Comparison of ENCODE assay signal across 15 cellular contexts in genomic region chr11:65538915-65539374, GRCh38. TPM values are rescaled to one million over a fixed set of nuclear protein-coding genes. Genes with fewer than 3 reads are reported as not detected.
DNase-seq lines count a peak whose midpoint lies in the region; ATAC-seq, FAIRE-seq and TF ChIP-seq lines count a peak whose summit lies in the region.
"Had no signal": no experiment of that assay in that cellular context is flagged by ENCODE, and none has a peak within 500 bp of the region (broad histone marks: within the 10 kb centered on the region; RNA-seq: fewer than 3 reads in every experiment).

No MANE protein-coding gene starts in this region.

- no peak overlapping the region for H2BK5ac ChIP-seq in H1 (ENCODE audit: low read depth, low read length)

- H3K4me3 ChIP-seq in right atrium auricular region: no peak overlapping the region
- peak overlapping the region; percentile 16 to 68 (median 40); a peak in 7 of 8 replicates for H3K4me3 ChIP-seq in H1 (ENCODE audit: extremely low read depth in 1 of 4, insufficient read depth in 2 of 4, low read depth in 3 of 4, low read length in 4 of 4)
- no peak overlapping the region for H3K4me3 ChIP-seq in vagina
- H3K4me3 ChIP-seq in lower leg skin (ENCODE audit: low read depth, poor library complexity, severe bottlenecking): no peak overlapping the region
- no peak overlapping the region for H3K4me3 ChIP-seq in MG63

- H3K56ac ChIP-seq in H1 (replicated peaks; ENCODE audit: insufficient read length, low read depth, low read length): no peak overlapping the region

- FAIRE-seq in H1 (lab: Jason Lieb, UNC): no peak
- FAIRE-seq: D721Med, HTR-8/SVneo had no signal

- H3K23me2 ChIP-seq in H1 (ENCODE audit: low read depth, low read length): peaks cover 17% of the 10 kb centered on the region

- DNase-seq in left ventricle myocardium superior (peak; percentile 30), right atrium auricular region (ENCODE audit: low spot score) (no peak), H1 (ENCODE audit: low read depth in 1 of 2, low spot score in 2 of 2) (peak in 1 of 2 experiments; percentile 71), left kidney (ENCODE audit: low read depth, low spot score) (peak; percentile 64), vagina (ENCODE audit: extremely low spot score in 2 of 2) (no peak), AML-193 (lab: John Stamatoyannopoulos, UW) (no peak), lower leg skin (ENCODE audit: low spot score in 2 of 2) (no peak), MG63 (no peak)
- DNase-seq: activated CD4-positive, CD25-positive, alpha-beta regulatory T cell treated with anti-CD3 and anti-CD28 coated beads, Interleukin-2, amount 50 U/mL, for 72 hours; activated T-cell treated with anti-CD3 and anti-CD28 coated beads for 4 hours; NCI-H1048; NCI-H2227 treated with DMSO at 0.1 percent for 48 hours had no signal

- H3K4me1 ChIP-seq in right atrium auricular region (peaks cover 0 to 23% of the 10 kb centered on the region in 2 donors), H1 (replicated peaks in 1 of 4; ENCODE audit: control insufficient read depth in 3 of 4, insufficient read depth in 4 of 4, low read length in 3 of 4) (peaks cover 0 to 9% (median 1%) of the 10 kb centered on the region in 4 experiments; a peak in 5 of 7 replicates), vagina (peaks cover 28% of the 10 kb centered on the region)

- H4K8ac ChIP-seq in H1 (ENCODE audit: extremely low read depth, insufficient read depth, low read length): peak overlapping the region; percentile 62

- H3K23ac ChIP-seq in H1 (ENCODE audit: insufficient read length): no peak overlapping the region

- POLR2A ChIA-PET in H1 (lab: Charles Lee; ENCODE audit: partially characterized antibody): interaction anchor here (0.8 to 5.2 kb wide), 10 partner anchors 12 to 119 kb away, joined by 3 to 62 read pairs (median 7); partner anchors contain the start of genes FAM89B, SCYL1 and SIPA1

- no peak for TF ChIP-seq EP300 in H1 (IDR thresholded peaks at IDR 0.05; ENCODE audit: borderline replicate concordance in 1 of 2, low read depth in 2 of 2, low read length in 2 of 2)

- no peak overlapping the region for H3K27ac ChIP-seq in right atrium auricular region
- H3K27ac ChIP-seq in H1 (ENCODE audit: low read depth, low read length): no peak overlapping the region
- H3K27ac ChIP-seq in vagina: peak overlapping the region; percentile 98

- H4K20me1 ChIP-seq in H1 (replicated peaks in 1 of 2; ENCODE audit: control insufficient read depth in 1 of 2, insufficient read depth in 2 of 2, low read length in 2 of 2): peaks cover 3 to 14% of the 10 kb centered on the region in 2 experiments

- no peak; a peak in 1 of 4 replicates for TF ChIP-seq RAD21 in H1 (IDR thresholded peaks at IDR 0.05 in 1 of 2, conservative IDR thresholded peaks at IDR 0.05 in 1 of 2; ENCODE audit: low read depth in 2 of 2, low read length in 2 of 2)

- no peak overlapping the region for H2BK20ac ChIP-seq in H1 (ENCODE audit: low read length)

- H3K14ac ChIP-seq in H1 (ENCODE audit: insufficient read length): no peak overlapping the region

- H2AFZ ChIP-seq in H1 (ENCODE audit: low read length): no peak overlapping the region

- H4K5ac ChIP-seq in H1 (ENCODE audit: insufficient read length, low read depth, low read length): no peak overlapping the region

- H3K36me3 ChIP-seq in right atrium auricular region (peaks cover 35% of the 10 kb centered on the region), H1 (ENCODE audit: control insufficient read depth in 2 of 4, insufficient read depth in 4 of 4, low read length in 3 of 4) (peaks cover 0 to 6% (median 2%) of the 10 kb centered on the region in 4 experiments; a peak in 3 of 8 replicates), vagina (peaks cover 0 to 12% of the 10 kb centered on the region in 2 donors), MG63 (peaks cover 33% of the 10 kb centered on the region)

- TF ChIP-seq POLR2A in H1 (IDR thresholded peaks at IDR 0.05; ENCODE audit: control extremely low read depth in 1 of 2, low read depth in 2 of 2, low read length in 2 of 2): no peak
- no peak for TF ChIP-seq POLR2A in vagina (IDR thresholded peaks at IDR 0.05)
- TF ChIP-seq POLR2A in lower leg skin (IDR thresholded peaks at IDR 0.05): no peak

- no peak overlapping the region for H4K91ac ChIP-seq in H1 (replicated peaks; ENCODE audit: insufficient read length, low read length)

- WGBS in H1 (ENCODE audit: extremely low coverage in 1 of 2, insufficient coverage in 1 of 2, insufficient read length in 1 of 2, insufficient replicate concordance in 2 of 2, low coverage in 1 of 2, low lambda C conversion rate in 2 of 2, missing lambda C conversion rate in 1 of 2), 2 experiments: 13% methylated on average over 12 of the region's 56 CpGs; no CpG with 5 or more reads in 1 of the 2 experiments
- 65 to 71% methylated on average over 30 to 36 of the region's 56 CpGs for WGBS in lower leg skin, 2 donors

- intact Hi-C loops in left ventricle myocardium superior (cut with micrococcal nuclease) (no loop called here), vagina (cut with DNase I) (no loop called here), lower leg skin (cut with DNase I; ENCODE audit: low total_unique reads) (no loop called here)

- no peak overlapping the region for H2BK15ac ChIP-seq in H1 (ENCODE audit: low read length)

- H3K4ac ChIP-seq in H1 (replicated peaks; ENCODE audit: insufficient read length, low read depth, low read length): no peak overlapping the region

- ATAC-seq in left ventricle myocardium superior: no peak

- H2BK120ac ChIP-seq in H1 (replicated peaks; ENCODE audit: low read depth, low read length): no peak overlapping the region

- no peaks in the 10 kb centered on the region for H3K79me2 ChIP-seq in H1 (ENCODE audit: control insufficient read depth in 1 of 2, insufficient read depth in 2 of 2, low read length in 2 of 2)

- H3K9me3 ChIP-seq in right atrium auricular region: no peaks in the 10 kb centered on the region
- H3K9me3 ChIP-seq in H1 (ENCODE audit: insufficient read depth in 2 of 2, low read depth in 1 of 2, low read length in 1 of 2): no peaks in the 10 kb centered on the region
- H3K9me3 ChIP-seq in vagina: no peaks in the 10 kb centered on the region
- no peaks in the 10 kb centered on the region for H3K9me3 ChIP-seq in MG63
- H3K9me3 ChIP-seq: Peyer's patch had no signal

- TF ChIP-seq CTCF in right atrium auricular region (IDR thresholded peaks at IDR 0.05): no peak
- TF ChIP-seq CTCF in H1 (IDR thresholded peaks at IDR 0.05; ENCODE audit: control extremely low read depth in 1 of 3, insufficient read depth in 1 of 3, low read depth in 1 of 3, low read length in 3 of 3): 0 out of 4 replicates have a peak, but pooled peaks of 1 of the 3 experiments have one; percentile 1
- TF ChIP-seq CTCF in vagina (IDR thresholded peaks at IDR 0.05): no peak
- no peak for TF ChIP-seq CTCF in lower leg skin (IDR thresholded peaks at IDR 0.05)

- H2AK5ac ChIP-seq in H1 (ENCODE audit: low read depth, low read length): no peak overlapping the region

- CTCF ChIA-PET in H1 (lab: Charles Lee; ENCODE audit: partially characterized antibody): interaction anchor here (0.6 to 6.4 kb wide), 9 partner anchors 8 to 435 kb away, joined by 3 to 108 read pairs (median 4); partner anchors contain the start of gene SCYL1

- no peak overlapping the region for H2BK12ac ChIP-seq in H1 (ENCODE audit: low read depth, low read length)

- no peak overlapping the region; the same call in none of the 2 replicates for H3K18ac ChIP-seq in H1 (ENCODE audit: extremely low read depth, low read length)

- H3K4me2 ChIP-seq in H1 (ENCODE audit: insufficient read depth in 1 of 2, low read depth in 2 of 2, low read length in 2 of 2): peak overlapping the region; percentile 64 to 89

- H3K79me1 ChIP-seq in H1 (ENCODE audit: low read depth, low read length): no peaks in the 10 kb centered on the region

- H3K9ac ChIP-seq in H1 (replicated peaks in 1 of 4; ENCODE audit: extremely low read depth in 1 of 4, low read depth in 3 of 4, low read length in 3 of 4): no peak overlapping the region

- H3K27me3 ChIP-seq in right atrium auricular region (no peaks in the 10 kb centered on the region), H1 (replicated peaks in 1 of 4; ENCODE audit: control insufficient read depth in 3 of 4, extremely low read depth in 1 of 4, insufficient read depth in 3 of 4, low read length in 3 of 4) (peaks cover 0 to 24% (median 13%) of the 10 kb centered on the region in 4 experiments; a peak in 6 of 7 replicates), vagina (no peaks in the 10 kb centered on the region), MG63 (no peaks in the 10 kb centered on the region)
- H3K27me3 ChIP-seq: Peyer's patch had no signal

RNA-seq across cellular contexts. Expression of gene SCYL1, which starts 14.1 kb away (rescaled TPM):
- 60.4 TPM for total RNA-seq in left ventricle myocardium superior
- total RNA-seq in right atrium auricular region: 10 to 100 TPM; 71.8 to 89.7 TPM
- total RNA-seq in H1 (2021; fragmentation: NEBNext Ultra II Directional; extraction: Animal tissue kit (Norgen Biotek cat#: 25700)): 59.4 and 59.8 TPM in 2 replicates
- polyA plus RNA-seq in H1 (2011; rRNA removed): 77.7 and 111 TPM in 2 replicates
- 81.5 TPM for polyA plus RNA-seq in H1 (2011; cell fraction: cytosol; rRNA removed)
- polyA plus RNA-seq in H1 (2011; cell fraction: nucleus; rRNA removed): 125 TPM
- polyA plus RNA-seq in H1 (2012, experiment 1 of 2): 25.2 to 54.4 TPM (median 48.4 TPM) in 4 replicates
- polyA plus RNA-seq in H1 (2012, experiment 2 of 2): 47.9 TPM
- 44.5 TPM for polyA plus RNA-seq in H1 (2013, experiment 1 of 2)
- polyA plus RNA-seq in H1 (2013, experiment 2 of 2): 50.1 TPM
- polyA minus RNA-seq in H1 (2011; rRNA and poly(A)+ RNA removed): 40.4 and 48.7 TPM in 2 replicates
- polyA minus RNA-seq in H1 (2011; cell fraction: cytosol; rRNA and poly(A)+ RNA removed): 40.9 TPM
- polyA minus RNA-seq in H1 (2011; cell fraction: nucleus; rRNA and poly(A)+ RNA removed): 32.2 TPM
- 77.3 TPM for total RNA-seq in vagina
- total RNA-seq in lower leg skin: 100 to 1,000 TPM in 1 of 4 donors, 10 to 100 TPM in 3; 73.1 to 103 (median 89.5) TPM
- 50.1 and 56.3 TPM in 2 replicates for total RNA-seq in MG63 (2014; rRNA removed; shearing (Covaris generic); ENCODE audit: low replicate concordance)

RNA-seq across cellular contexts. Expression of gene LTBP3, which starts 19.2 kb away (rescaled TPM):
- total RNA-seq in left ventricle myocardium superior: 77.5 TPM
- total RNA-seq in right atrium auricular region: 100 to 1,000 TPM; 114 to 161 TPM
- total RNA-seq in H1 (2021; fragmentation: NEBNext Ultra II Directional; extraction: Animal tissue kit (Norgen Biotek cat#: 25700)): 12.8 and 15.3 TPM in 2 replicates
- 17.8 and 25.2 TPM in 2 replicates for polyA plus RNA-seq in H1 (2011; rRNA removed)
- polyA plus RNA-seq in H1 (2011; cell fraction: cytosol; rRNA removed): 16.0 TPM
- polyA plus RNA-seq in H1 (2011; cell fraction: nucleus; rRNA removed): 71.4 TPM
- polyA plus RNA-seq in H1 (2012, experiment 1 of 2): 7.7 to 16.8 TPM (median 14.8 TPM) in 4 replicates
- 7.9 TPM for polyA plus RNA-seq in H1 (2012, experiment 2 of 2)
- polyA plus RNA-seq in H1 (2013, experiment 1 of 2): 19.0 TPM
- 16.9 TPM for polyA plus RNA-seq in H1 (2013, experiment 2 of 2)
- polyA minus RNA-seq in H1 (2011; rRNA and poly(A)+ RNA removed): 2.7 and 4.8 TPM in 2 replicates
- 10.1 TPM for polyA minus RNA-seq in H1 (2011; cell fraction: cytosol; rRNA and poly(A)+ RNA removed)
- polyA minus RNA-seq in H1 (2011; cell fraction: nucleus; rRNA and poly(A)+ RNA removed): 15.4 TPM
- total RNA-seq in vagina: 246 TPM
- total RNA-seq in lower leg skin: 100 to 1,000 TPM in 2 of 4 donors, 10 to 100 TPM in 2; 71.9 to 113 (median 100) TPM
- 109 and 124 TPM in 2 replicates for total RNA-seq in MG63 (2014; rRNA removed; shearing (Covaris generic); ENCODE audit: low replicate concordance)

RNA-seq across cellular contexts. Expression of gene ZNRD2, which starts 31.3 kb away (rescaled TPM):
- total RNA-seq in left ventricle myocardium superior (25.0 TPM), right atrium auricular region (10 to 100 TPM; 36.1 to 50.6 TPM), vagina (68.5 TPM), lower leg skin (10 to 100 TPM; 41.9 to 62.9 (median 50.6) TPM)
- 53.4 and 56.1 TPM in 2 replicates for total RNA-seq in H1 (2021; fragmentation: NEBNext Ultra II Directional; extraction: Animal tissue kit (Norgen Biotek cat#: 25700))
- polyA plus RNA-seq in H1 (2011; rRNA removed): 125 and 148 TPM in 2 replicates
- polyA plus RNA-seq in H1 (2011; cell fraction: cytosol; rRNA removed): 91.1 TPM
- 91.2 TPM for polyA plus RNA-seq in H1 (2011; cell fraction: nucleus; rRNA removed)
- polyA plus RNA-seq in H1 (2012, experiment 1 of 2): 84.9 to 91.1 TPM (median 88.1 TPM) in 4 replicates
- 128 TPM for polyA plus RNA-seq in H1 (2012, experiment 2 of 2)
- polyA plus RNA-seq in H1 (2013, experiment 1 of 2): 85.3 TPM
- polyA plus RNA-seq in H1 (2013, experiment 2 of 2): 89.8 TPM
- 11.7 and 17.5 TPM in 2 replicates for polyA minus RNA-seq in H1 (2011; rRNA and poly(A)+ RNA removed)
- polyA minus RNA-seq in H1 (2011; cell fraction: cytosol; rRNA and poly(A)+ RNA removed): 25.8 TPM
- polyA minus RNA-seq in H1 (2011; cell fraction: nucleus; rRNA and poly(A)+ RNA removed): 52.9 TPM
- 51.1 and 90.7 TPM in 2 replicates for total RNA-seq in MG63 (2014; rRNA removed; shearing (Covaris generic); ENCODE audit: low replicate concordance)

RNA-seq across cellular contexts. Expression of gene FAM89B, which starts 33.4 kb away (rescaled TPM):
- total RNA-seq in left ventricle myocardium superior: 39.3 TPM
- 10 to 100 TPM; 25.7 to 51.0 TPM for total RNA-seq in right atrium auricular region
- total RNA-seq in H1 (2021; fragmentation: NEBNext Ultra II Directional; extraction: Animal tissue kit (Norgen Biotek cat#: 25700)): 15.8 and 17.6 TPM in 2 replicates
- 32.4 and 39.2 TPM in 2 replicates for polyA plus RNA-seq in H1 (2011; rRNA removed)
- polyA plus RNA-seq in H1 (2011; cell fraction: cytosol; rRNA removed): 21.2 TPM
- 30.1 TPM for polyA plus RNA-seq in H1 (2011; cell fraction: nucleus; rRNA removed)
- 11.0 to 14.3 TPM (median 11.7 TPM) in 4 replicates for polyA plus RNA-seq in H1 (2012, experiment 1 of 2)
- polyA plus RNA-seq in H1 (2012, experiment 2 of 2): 14.5 TPM
- polyA plus RNA-seq in H1 (2013, experiment 1 of 2): 16.9 TPM
- polyA plus RNA-seq in H1 (2013, experiment 2 of 2): 17.1 TPM
- polyA minus RNA-seq in H1 (2011; rRNA and poly(A)+ RNA removed): 5.8 and 6.0 TPM in 2 replicates
- 6.2 TPM for polyA minus RNA-seq in H1 (2011; cell fraction: cytosol; rRNA and poly(A)+ RNA removed)
- 17.7 TPM for polyA minus RNA-seq in H1 (2011; cell fraction: nucleus; rRNA and poly(A)+ RNA removed)
- total RNA-seq in vagina: 62.4 TPM
- 10 to 100 TPM; 57.8 to 73.3 (median 61.2) TPM for total RNA-seq in lower leg skin
- total RNA-seq in MG63 (2014; rRNA removed; shearing (Covaris generic); ENCODE audit: low replicate concordance): 45.5 and 66.6 TPM in 2 replicates

RNA-seq across cellular contexts. Expression of gene EHBP1L1, which starts 36.9 kb away (rescaled TPM):
- 57.3 TPM for total RNA-seq in left ventricle myocardium superior
- total RNA-seq in right atrium auricular region: 10 to 100 TPM; 20.5 to 85.3 TPM
- 6.6 and 7.9 TPM in 2 replicates for total RNA-seq in H1 (2021; fragmentation: NEBNext Ultra II Directional; extraction: Animal tissue kit (Norgen Biotek cat#: 25700))
- 4.3 and 6.2 TPM in 2 replicates for polyA plus RNA-seq in H1 (2011; rRNA removed)
- polyA plus RNA-seq in H1 (2011; cell fraction: cytosol; rRNA removed): 7.3 TPM
- 21.8 TPM for polyA plus RNA-seq in H1 (2011; cell fraction: nucleus; rRNA removed)
- 4.6 to 6.7 TPM (median 5.1 TPM) in 4 replicates for polyA plus RNA-seq in H1 (2012, experiment 1 of 2)
- 1.2 TPM for polyA plus RNA-seq in H1 (2012, experiment 2 of 2)
- 6.2 TPM for polyA plus RNA-seq in H1 (2013, experiment 1 of 2)
- 5.6 TPM for polyA plus RNA-seq in H1 (2013, experiment 2 of 2)
- 1.8 and 1.9 TPM in 2 replicates for polyA minus RNA-seq in H1 (2011; rRNA and poly(A)+ RNA removed)
- polyA minus RNA-seq in H1 (2011; cell fraction: cytosol; rRNA and poly(A)+ RNA removed): 3.4 TPM
- 3.8 TPM for polyA minus RNA-seq in H1 (2011; cell fraction: nucleus; rRNA and poly(A)+ RNA removed)
- total RNA-seq in vagina: 123 TPM
- 10 to 100 TPM; 40.5 to 71.0 (median 57.3) TPM for total RNA-seq in lower leg skin
- 30.8 and 65.1 TPM in 2 replicates for total RNA-seq in MG63 (2014; rRNA removed; shearing (Covaris generic); ENCODE audit: low replicate concordance)

Comparison
In these comparisons a context has a peak if more than half of its experiments do, and no peak if none do; other contexts are left out.
1. DNase-seq: peak in left ventricle myocardium superior (single experiment) and left kidney (single experiment); none in right atrium auricular region (single experiment), vagina (0 of 2), AML-193 (0 of 2), lower leg skin (0 of 2) and MG63 (single experiment).
2. H3K4me3 ChIP-seq: peak in H1 (4 of 4); none in right atrium auricular region (0 of 2), vagina (0 of 2), lower leg skin (single experiment) and MG63 (single experiment).